Comparison of ENCODE assay signal across 16 cellular contexts in genomic region chrX:154611146-154611545, GRCh38. TPM values are rescaled to one million over a fixed set of nuclear protein-coding genes. Genes with fewer than 3 reads are reported as not detected.
"Had no signal": no experiment of that assay in that cellular context is flagged by ENCODE, and none has a peak within 500 bp of the region (broad histone marks: within the 10 kb centered on the region; RNA-seq: fewer than 3 reads in every experiment).

No MANE protein-coding gene starts in this region.

RNA-seq across cellular contexts. Expression of gene CTAG1B, which starts 7.9 kb away (rescaled TPM):
- total RNA-seq: activated CD4-positive, alpha-beta memory T cell treated with anti-CD3 and anti-CD28 coated beads, Interleukin-2, amount 10 ng/mL, durations not matched to agents 7 days and 5 days; activated CD4-positive, alpha-beta T cell treated with anti-CD3 and anti-CD28 coated beads for 36 hours; activated CD4-positive, alpha-beta T cell treated with anti-CD3 and anti-CD28 coated beads, Interleukin-2, amount 10 ng/mL, durations not matched to agents 7 days and 5 days; activated CD8-positive, alpha-beta memory T cell treated with anti-CD3 and anti-CD28 coated beads, Interleukin-2, amount 10 ng/mL, durations not matched to agents 7 days and 5 days; activated CD8-positive, alpha-beta T cell treated with anti-CD3 and anti-CD28 coated beads, Interleukin-2, amount 10 ng/mL, durations not matched to agents 7 days and 5 days; activated naive CD8-positive, alpha-beta T cell treated with anti-CD3 and anti-CD28 coated beads, Interleukin-2, amount 10 ng/mL, durations not matched to agents 7 days and 5 days; activated T-helper 2 cell treated with anti-CD3 and anti-CD28 coated beads, Interferon-gamma antibody, Interleukin-2, Interleukin-4, amounts not matched to agents 10 μg/mL and 5 μg/mL and 100 μg/mL, durations not matched to agents 14 hours and 24 hours and 36 hours; ascending aorta; bronchial epithelial cell; cardiac muscle cell; cerebellum; T-cell; T-helper 1 cell treated with Interleukin-12 subunit alpha and Interleukin-12 subunit beta and Interleukin-4 antibody, amounts not matched to agents 30 ng/mL and 1 ng/mL, for 36 hours; T-helper 17 cell; T-helper 2 cell treated with Interferon-gamma antibody and Interleukin-4, amounts not matched to agents 100 ng/mL and 5 ng/mL, for 36 hours; WTC11 had no signal

RNA-seq across cellular contexts. Expression of gene CTAG1A, which starts 26.2 kb away (rescaled TPM):
- total RNA-seq: activated CD4-positive, alpha-beta memory T cell treated with anti-CD3 and anti-CD28 coated beads, Interleukin-2, amount 10 ng/mL, durations not matched to agents 7 days and 5 days; activated CD4-positive, alpha-beta T cell treated with anti-CD3 and anti-CD28 coated beads for 36 hours; activated CD4-positive, alpha-beta T cell treated with anti-CD3 and anti-CD28 coated beads, Interleukin-2, amount 10 ng/mL, durations not matched to agents 7 days and 5 days; activated CD8-positive, alpha-beta memory T cell treated with anti-CD3 and anti-CD28 coated beads, Interleukin-2, amount 10 ng/mL, durations not matched to agents 7 days and 5 days; activated CD8-positive, alpha-beta T cell treated with anti-CD3 and anti-CD28 coated beads, Interleukin-2, amount 10 ng/mL, durations not matched to agents 7 days and 5 days; activated naive CD8-positive, alpha-beta T cell treated with anti-CD3 and anti-CD28 coated beads, Interleukin-2, amount 10 ng/mL, durations not matched to agents 7 days and 5 days; activated T-helper 2 cell treated with anti-CD3 and anti-CD28 coated beads, Interferon-gamma antibody, Interleukin-2, Interleukin-4, amounts not matched to agents 10 μg/mL and 5 μg/mL and 100 μg/mL, durations not matched to agents 14 hours and 24 hours and 36 hours; ascending aorta; bronchial epithelial cell; cardiac muscle cell; cerebellum; T-cell; T-helper 1 cell treated with Interleukin-12 subunit alpha and Interleukin-12 subunit beta and Interleukin-4 antibody, amounts not matched to agents 30 ng/mL and 1 ng/mL, for 36 hours; T-helper 17 cell; T-helper 2 cell treated with Interferon-gamma antibody and Interleukin-4, amounts not matched to agents 100 ng/mL and 5 ng/mL, for 36 hours; WTC11 had no signal

RNA-seq across cellular contexts. Expression of gene CTAG2, which starts 42.2 kb away (rescaled TPM):
- total RNA-seq: activated CD4-positive, alpha-beta memory T cell treated with anti-CD3 and anti-CD28 coated beads, Interleukin-2, amount 10 ng/mL, durations not matched to agents 7 days and 5 days; activated CD4-positive, alpha-beta T cell treated with anti-CD3 and anti-CD28 coated beads for 36 hours; activated CD4-positive, alpha-beta T cell treated with anti-CD3 and anti-CD28 coated beads, Interleukin-2, amount 10 ng/mL, durations not matched to agents 7 days and 5 days; activated CD8-positive, alpha-beta T cell treated with anti-CD3 and anti-CD28 coated beads, Interleukin-2, amount 10 ng/mL, durations not matched to agents 7 days and 5 days; activated T-helper 2 cell treated with anti-CD3 and anti-CD28 coated beads, Interferon-gamma antibody, Interleukin-2, Interleukin-4, amounts not matched to agents 10 μg/mL and 5 μg/mL and 100 μg/mL, durations not matched to agents 14 hours and 24 hours and 36 hours; ascending aorta; bronchial epithelial cell; cardiac muscle cell; cerebellum; T-helper 1 cell treated with Interleukin-12 subunit alpha and Interleukin-12 subunit beta and Interleukin-4 antibody, amounts not matched to agents 30 ng/mL and 1 ng/mL, for 36 hours; T-helper 17 cell; T-helper 2 cell treated with Interferon-gamma antibody and Interleukin-4, amounts not matched to agents 100 ng/mL and 5 ng/mL, for 36 hours; WTC11 had no signal
